ENCODE assay signal across 12 cellular contexts in genomic region chr6:27616313-27617045, GRCh38.
DNase-seq lines count a peak whose midpoint lies in the region; ATAC-seq and TF ChIP-seq lines count a peak whose summit lies in the region.
"Had no signal": no experiment of that assay in that cellular context is flagged by ENCODE, and none has a peak within 500 bp of the region (broad histone marks: within the 10 kb centered on the region; RNA-seq: fewer than 3 reads in every experiment).

No MANE protein-coding gene starts in this region.

- no peak overlapping the region for H2BK20ac ChIP-seq in IMR-90 (ENCODE audit: low read depth, low read length)

- H2BK120ac ChIP-seq in IMR-90 (ENCODE audit: low read depth, low read length): no peak overlapping the region

- intact Hi-C loops in IMR-90 (cut with micrococcal nuclease) (no loop called here), mammary epithelial cell (cut with micrococcal nuclease) (loop anchor here (1.0 kb wide), 2 partner anchors 71 to 279 kb away; no protein-coding TSS in a partner anchor)

- H3K9ac ChIP-seq in IMR-90 (ENCODE audit: low read depth, low read length) (peak overlapping the region; percentile 4; the same call in 1 of the 2 replicates), mammary epithelial cell (ENCODE audit: insufficient read depth, low read length) (peak overlapping the region; percentile 49)

- H3K4me1 ChIP-seq in DOHH2 (ENCODE audit: control insufficient read depth, low read length) (0 out of 2 replicates have a peak, but pooled peaks cover 8% of the 10 kb centered on the region), IMR-90 (ENCODE audit: control insufficient read depth, insufficient read depth, low read length) (no peaks in the 10 kb centered on the region), mammary epithelial cell (ENCODE audit: insufficient read depth, low read length) (peaks cover 4% of the 10 kb centered on the region)

- H3K79me1 ChIP-seq in IMR-90 (ENCODE audit: low read depth in 1 of 2, low read length in 2 of 2): no peaks in the 10 kb centered on the region

- H2AK5ac ChIP-seq in IMR-90 (ENCODE audit: low read depth, low read length): no peak overlapping the region

- WGBS in IMR-90 (ENCODE audit: extremely low coverage in 2 of 2, insufficient read length in 1 of 2), 2 experiments: no CpG with 5 or more reads among the region's 6 CpGs
- WGBS in mammary epithelial cell (ENCODE audit: low coverage, missing lambda C conversion rate): 54% methylated on average over 6 of the region's 6 CpGs

- CTCF ChIA-PET in IMR-90 (lab: Yijun Ruan, JAX): no interaction called here
- CTCF ChIA-PET in mammary epithelial cell (lab: Charles Lee; ENCODE audit: low non-redundant PET): interaction anchor here (0.7 to 1.0 kb wide), 2 partner anchors 11 to 1307 kb away, joined by 3 to 8 read pairs; partner anchors contain the start of gene TRIM27

- H3K9me3 ChIP-seq in DOHH2 (ENCODE audit: control insufficient read depth, insufficient read depth, low read length) (no peaks in the 10 kb centered on the region), IMR-90 (ENCODE audit: control insufficient read depth, insufficient read depth, low read length) (no peaks in the 10 kb centered on the region), mammary epithelial cell (replicated peaks; ENCODE audit: insufficient read depth, low read length) (no peaks in the 10 kb centered on the region)
- H3K9me3 ChIP-seq: thyroid gland had no signal

- no peak overlapping the region for H2AFZ ChIP-seq in IMR-90 (replicated peaks; ENCODE audit: low read length, poor library complexity)
- peak overlapping the region; percentile 97 for H2AFZ ChIP-seq in mammary epithelial cell (ENCODE audit: low read depth, low read length)

- TF ChIP-seq CTCF in DOHH2 (IDR thresholded peaks at IDR 0.05; ENCODE audit: low read depth, low read length, poor library complexity, severe bottlenecking) (no peak), IMR-90 (conservative IDR thresholded peaks at IDR 0.05; ENCODE audit: low read depth, low read length) (no peak), mammary epithelial cell (conservative IDR thresholded peaks at IDR 0.05 in 1 of 2, IDR thresholded peaks at IDR 0.05 in 1 of 2; ENCODE audit: extremely low read depth in 1 of 2, insufficient read depth in 1 of 2, low read depth in 1 of 2, low read length in 2 of 2) (no peak), nephron (IDR thresholded peaks at IDR 0.05; ENCODE audit: unreplicated experiment in 3 of 3) (no peak)

- ATAC-seq in IMR-90 (ENCODE audit: low read depth) (no peak), GM21737 (IDR thresholded peaks at IDR 0.05; ENCODE audit: unreplicated experiment) (no peak), GM18907 (IDR thresholded peaks at IDR 0.05; ENCODE audit: unreplicated experiment) (no peak)
- ATAC-seq in activated CD4-positive, CD25-positive, alpha-beta regulatory T cell treated with anti-CD3 and anti-CD28 coated beads, Interleukin-2, amount 50 U/mL, for 24 hours: no peak
- ATAC-seq: activated naive CD4-positive, alpha-beta T cell treated with anti-CD3 and anti-CD28 coated beads, Interleukin-2, amount 50 U/mL, for 72 hours had no signal

- no peak overlapping the region for H3K14ac ChIP-seq in IMR-90 (replicated peaks; ENCODE audit: low read depth, low read length)

- no peaks in the 10 kb centered on the region for H3K9me2 ChIP-seq in DOHH2 (replicated peaks; ENCODE audit: control insufficient read depth, low read length)

- H3K9me1 ChIP-seq in IMR-90 (ENCODE audit: insufficient read depth, low read length): no peaks in the 10 kb centered on the region

- no peak overlapping the region for H2AK9ac ChIP-seq in IMR-90 (replicated peaks; ENCODE audit: low read depth, low read length, poor library complexity)

- BruUV-seq in IMR-90 (replicated peaks; lab: Mats Ljungman, UMichigan) (no TSS peak), mammary epithelial cell (replicated peaks; lab: Mats Ljungman, UMichigan) (no TSS peak)

- no peaks in the 10 kb centered on the region for H3K36me3 Mint-ChIP-seq in nephron (ENCODE audit: low read depth)

- peaks cover 53% of the 10 kb centered on the region for H3K27me3 Mint-ChIP-seq in nephron (ENCODE audit: low read depth)

- H3F3A ChIP-seq in DOHH2 (ENCODE audit: control insufficient read depth, insufficient read depth): no peaks in the 10 kb centered on the region

- TF ChIP-seq POLR2A in IMR-90 (IDR thresholded peaks at IDR 0.05; ENCODE audit: low read depth, low read length): no peak

- H4K8ac ChIP-seq in IMR-90 (ENCODE audit: low read depth in 2 of 2, low read length in 2 of 2): no peak overlapping the region

- no peak overlapping the region for H2BK15ac ChIP-seq in IMR-90 (ENCODE audit: low read depth, low read length)

- H3K56ac ChIP-seq in IMR-90 (ENCODE audit: extremely low read depth, insufficient read depth, low read length): no peak overlapping the region

- H2BK5ac ChIP-seq in IMR-90 (ENCODE audit: low read depth, low read length, poor library complexity, severe bottlenecking): no peak overlapping the region

- H3K36me3 ChIP-seq in DOHH2 (ENCODE audit: control insufficient read depth, low read length) (no peaks in the 10 kb centered on the region), IMR-90 (ENCODE audit: control insufficient read depth, insufficient read depth, low read length) (no peaks in the 10 kb centered on the region), mammary epithelial cell (ENCODE audit: insufficient read depth, low read length) (no peaks in the 10 kb centered on the region)
- H3K36me3 ChIP-seq: thyroid gland had no signal

- no peak overlapping the region for H4K91ac ChIP-seq in IMR-90 (ENCODE audit: insufficient read depth, low read depth, low read length)

- dilution Hi-C loops in IMR-90 (cut with HindIII; ENCODE audit: low sequenced_read_pairs, unreplicated experiment): no loop called here
- dilution Hi-C loops in mammary epithelial cell (cut with HindIII; ENCODE audit: low sequenced_read_pairs): no loop called here

- no peak overlapping the region for H3K18ac ChIP-seq in IMR-90 (ENCODE audit: low read depth, low read length)

- peak overlapping the region; percentile 53; the same call in 1 of the 2 replicates for H3K4me2 ChIP-seq in DOHH2 (ENCODE audit: low read length)
- peak overlapping the region; percentile 99 for H3K4me2 ChIP-seq in IMR-90 (ENCODE audit: low read depth, low read length)
- peak overlapping the region; percentile 86 for H3K4me2 ChIP-seq in mammary epithelial cell (ENCODE audit: insufficient read depth, low read depth, low read length)

- in situ Hi-C loops in IMR-90 (cut with MboI; ENCODE audit: low sequenced_read_pairs): no loop called here
- in situ Hi-C loops in mammary epithelial cell (cut with MboI; ENCODE audit: low sequenced_read_pairs in 2 of 2): loop anchor here in 1 of 2 donors (25.0 kb wide), 1 partner anchor 304 kb away; the partner anchor contains the start of gene POM121L2

- H3K27ac ChIP-seq in DOHH2 (ENCODE audit: low read depth, low read length): no peak overlapping the region
- H3K27ac ChIP-seq in IMR-90 (ENCODE audit: insufficient read depth, low read length): no peak overlapping the region
- H3K27ac ChIP-seq in mammary epithelial cell (ENCODE audit: insufficient read depth, low read depth, low read length): no peak overlapping the region
- H3K27ac ChIP-seq: thyroid gland had no signal

- H3K4me1 Mint-ChIP-seq in nephron: peaks cover 12% of the 10 kb centered on the region

- peak overlapping the region; percentile 20 to 67 (median 39) for H3K27ac Mint-ChIP-seq in nephron
- H3K27ac Mint-ChIP-seq: activated naive CD4-positive, alpha-beta T cell treated with anti-CD3 and anti-CD28 coated beads, Interleukin-2, amount 50 U/mL, for 72 hours had no signal

- H4K20me1 ChIP-seq in DOHH2 (ENCODE audit: control insufficient read depth, insufficient read depth, low read depth, low read length) (no peaks in the 10 kb centered on the region), IMR-90 (ENCODE audit: insufficient read depth, low read length) (no peaks in the 10 kb centered on the region), mammary epithelial cell (ENCODE audit: insufficient read depth, low read length) (no peaks in the 10 kb centered on the region)

- no peak overlapping the region for H4K5ac ChIP-seq in IMR-90 (ENCODE audit: low read depth, low read length)

- H3K4me3 Mint-ChIP-seq in nephron: peak overlapping the region; percentile 87 to 91 (median 90)

- H3K4me3 ChIP-seq in DOHH2 (ENCODE audit: low read length) (no peak overlapping the region), IMR-90 (ENCODE audit: insufficient read depth, low read depth, low read length) (no peak overlapping the region), mammary epithelial cell (replicated peaks in 1 of 3; ENCODE audit: insufficient read depth in 1 of 3, low read depth in 2 of 3, low read length in 3 of 3) (peak overlapping the region; percentile 44 to 78 (median 64))

- DNase-seq in IMR-90: no peak
- DNase-seq in mammary epithelial cell: no peak
- DNase-seq in inferior parietal cortex (ENCODE audit: extremely low spot score): no peak
- DNase-seq: Karpas-422; stimulated activated CD4-positive, alpha-beta T cell treated with anti-CD3 and anti-CD28 coated beads, Interleukin-2, amount 100 ng/mL, for 24 hours; thyroid gland had no signal

- H3K23ac ChIP-seq in IMR-90 (ENCODE audit: low read depth, low read length): no peak overlapping the region

- no peak overlapping the region for H3K4ac ChIP-seq in IMR-90 (ENCODE audit: low read depth, low read length)

- POLR2A ChIA-PET in IMR-90 (lab: Charles Lee; ENCODE audit: unreplicated experiment): no interaction called here

- H3K9me3 Mint-ChIP-seq in nephron: no peaks in the 10 kb centered on the region
- H3K9me3 Mint-ChIP-seq: activated naive CD4-positive, alpha-beta T cell treated with anti-CD3 and anti-CD28 coated beads, Interleukin-2, amount 50 U/mL, for 72 hours had no signal

- H3K27me3 ChIP-seq in DOHH2 (ENCODE audit: control insufficient read depth, low read length) (peaks cover 26% of the 10 kb centered on the region), IMR-90 (ENCODE audit: control insufficient read depth, insufficient read depth, low read length) (no peaks in the 10 kb centered on the region), mammary epithelial cell (ENCODE audit: insufficient read depth, low read length) (no peaks in the 10 kb centered on the region)
- H3K27me3 ChIP-seq: thyroid gland had no signal

- TF ChIP-seq RAD21 in IMR-90 (IDR thresholded peaks at IDR 0.05; ENCODE audit: low read length): no peak

- H3K79me2 ChIP-seq in DOHH2 (ENCODE audit: control insufficient read depth, low read length) (no peaks in the 10 kb centered on the region), mammary epithelial cell (ENCODE audit: insufficient read depth, low read length) (no peaks in the 10 kb centered on the region)

TF ChIP-seq in IMR-90, 13 proteins besides CTCF, POLR2A, EP300 and RAD21 (continues in another document):
- no peak for TF ChIP-seq RFX5 (IDR thresholded peaks at IDR 0.05; ENCODE audit: low read depth, low read length)
- TF ChIP-seq RCOR1 (IDR thresholded peaks at IDR 0.05; ENCODE audit: insufficient replicate concordance, low read length): no peak
- TF ChIP-seq SMC3 (IDR thresholded peaks at IDR 0.05; ENCODE audit: low read depth, low read length): no peak
- TF ChIP-seq MXI1 (IDR thresholded peaks at IDR 0.05; ENCODE audit: borderline replicate concordance, low read depth, low read length): no peak
- TF ChIP-seq MAFK (IDR thresholded peaks at IDR 0.05; ENCODE audit: low read depth, low read length): no peak

Comparison
In these comparisons a context has a peak if more than half of its experiments do, and no peak if none do; other contexts are left out.
1. H3K4me3 ChIP-seq: peak in mammary epithelial cell (3 of 3); none in DOHH2 (single experiment) and IMR-90 (single experiment).
2. Peak in every context shown above with its lines, with median percentiles within 50 percentile points of each other: H3K4me2 ChIP-seq.